ENCODE assay signal across 15 cellular contexts in genomic region chr3:196128172-196128843, GRCh38. TPM values are rescaled to one million over a fixed set of nuclear protein-coding genes. Genes with fewer than 3 reads are reported as not detected.
DNase-seq lines count a peak whose midpoint lies in the region; ATAC-seq, FAIRE-seq and TF ChIP-seq lines count a peak whose summit lies in the region.
"Had no signal": no experiment of that assay in that cellular context is flagged by ENCODE, and none has a peak within 500 bp of the region (broad histone marks: within the 10 kb centered on the region; RNA-seq: fewer than 3 reads in every experiment).

No MANE protein-coding gene starts in this region.

- CTCF ChIA-PET in HepG2 (lab: Yijun Ruan, JAX; ENCODE audit: low intra/inter-chr PET ratio, low total read pairs): no interaction called here

- H3K4me1 Mint-ChIP-seq in T-helper 17 cell (peaks cover 19% of the 10 kb centered on the region), GM23338 (peaks cover under 1% of the 10 kb centered on the region)

- peak; percentile 13; the same call in 1 of the 3 replicates for ATAC-seq in HepG2
- no peak for ATAC-seq in right lobe of liver
- ATAC-seq in T-helper 17 cell: no peak
- peak; percentile 14 for ATAC-seq in left colon
- ATAC-seq in GM23338: no peak
- ATAC-seq: Panc1 had no signal

- H3K4me3 Mint-ChIP-seq in T-helper 17 cell: no peak overlapping the region
- no peak overlapping the region for H3K4me3 Mint-ChIP-seq in GM23338

- H3K36me3 Mint-ChIP-seq in T-helper 17 cell (ENCODE audit: low read depth) (no peaks in the 10 kb centered on the region), GM23338 (ENCODE audit: low read depth) (no peaks in the 10 kb centered on the region)
- H3K36me3 Mint-ChIP-seq: CD4-positive, alpha-beta memory T cell had no signal

- no peak for FAIRE-seq in HepG2 (lab: Jason Lieb, UNC)
- FAIRE-seq: HTR-8/SVneo had no signal

- H3K36me3 ChIP-seq in HepG2 (replicated peaks in 1 of 2; ENCODE audit: control insufficient read depth in 1 of 2, insufficient read depth in 2 of 2, low read length in 2 of 2) (no peaks in the 10 kb centered on the region), right lobe of liver (no peaks in the 10 kb centered on the region), GM23338 (ENCODE audit: insufficient read depth) (no peaks in the 10 kb centered on the region), BE2C (no peaks in the 10 kb centered on the region)

- no peaks in the 10 kb centered on the region for H3K9me3 Mint-ChIP-seq in GM23338
- H3K9me3 Mint-ChIP-seq: CD4-positive, alpha-beta memory T cell had no signal

- H3K9me3 ChIP-seq in HepG2 (ENCODE audit: low read length) (no peaks in the 10 kb centered on the region), right lobe of liver (no peaks in the 10 kb centered on the region), T-helper 17 cell (ENCODE audit: control insufficient read depth, low read length, poor library complexity, severe bottlenecking) (no peaks in the 10 kb centered on the region), BE2C (no peaks in the 10 kb centered on the region)

- no TSS peak for BruUV-seq in HepG2 (replicated peaks; lab: Mats Ljungman, UMichigan)

- H3K79me2 ChIP-seq in HepG2 (ENCODE audit: insufficient read depth, low read length) (no peaks in the 10 kb centered on the region), GM23338 (replicated peaks; ENCODE audit: insufficient read depth) (no peaks in the 10 kb centered on the region)

- H3K27ac Mint-ChIP-seq in T-helper 17 cell (peak overlapping the region; percentile 91), GM23338 (no peak overlapping the region)

- H3F3A ChIP-seq in GM23338 (replicated peaks; ENCODE audit: low read depth): no peaks in the 10 kb centered on the region

- H3K27me3 Mint-ChIP-seq in T-helper 17 cell (no peaks in the 10 kb centered on the region), GM23338 (ENCODE audit: insufficient read depth, low read depth, poor library complexity) (peaks cover 4% of the 10 kb centered on the region)
- H3K27me3 Mint-ChIP-seq: CD4-positive, alpha-beta memory T cell had no signal

- TF ChIP-seq POLR2A in HepG2 (IDR thresholded peaks at IDR 0.05; ENCODE audit: insufficient read depth in 1 of 2, low read depth in 2 of 2, low read length in 2 of 2): no peak
- TF ChIP-seq POLR2A in right lobe of liver (IDR thresholded peaks at IDR 0.05): no peak

- H3K4me3 ChIP-seq in HepG2 (replicated peaks in 1 of 3; ENCODE audit: insufficient read depth in 1 of 3, low read depth in 2 of 3, low read length in 3 of 3) (no peak overlapping the region), right lobe of liver (no peak overlapping the region), GM23338 (no peak overlapping the region), BE2C (ENCODE audit: low read depth, low read length) (no peak overlapping the region)

- TF ChIP-seq RAD21 in HepG2 (CRISPR knock-in tag; IDR thresholded peaks at IDR 0.05): no peak

- WGBS in HepG2 (ENCODE audit: low lambda C conversion rate): 83% methylated on average over 20 of the region's 21 CpGs
- 96% methylated on average over 7 of the region's 21 CpGs for WGBS in right lobe of liver (ENCODE audit: insufficient coverage, low coverage, low lambda C conversion rate, missing lambda C conversion rate)

- H3K4me1 ChIP-seq in HepG2 (ENCODE audit: insufficient read depth, low read length) (peaks cover 13% of the 10 kb centered on the region), right lobe of liver (no peaks in the 10 kb centered on the region), GM23338 (ENCODE audit: insufficient read depth) (no peaks in the 10 kb centered on the region), BE2C (no peaks in the 10 kb centered on the region)

- intact Hi-C loops in HepG2 (cut with micrococcal nuclease; ENCODE audit: unreplicated experiment) (loop anchor here (10.0 kb wide), 1 partner anchor 46 kb away; no protein-coding TSS in a partner anchor), right lobe of liver (cut with DNase I) (no loop called here), left colon (cut with DNase I, micrococcal nuclease) (no loop called here)

- no peak for DNase-seq in HepG2 (ENCODE audit: low spot score)
- no peak for DNase-seq in right lobe of liver
- no peak for DNase-seq in T-helper 17 cell
- no peak for DNase-seq in left colon
- DNase-seq in GM23338 (ENCODE audit: low spot score): no peak
- DNase-seq in NCI-H82 treated with DMSO at 0.1 percent for 48 hours (lab: John Stamatoyannopoulos, UW; ENCODE audit: unreplicated experiment): no peak
- DNase-seq in BE2C: no peak
- DNase-seq: ACHN, HCEC 1CT, NCI-H1092, NCI-H524 had no signal

- no peak overlapping the region for H3K27ac ChIP-seq in HepG2 (ENCODE audit: extremely low read length, insufficient read depth, low read length)
- no peak overlapping the region for H3K27ac ChIP-seq in right lobe of liver
- H3K27ac ChIP-seq in GM23338 (ENCODE audit: low read depth): no peak overlapping the region
- H3K27ac ChIP-seq: HL-60 had no signal

- in situ Hi-C loops in HepG2 (cut with HindIII; ENCODE audit: extremely low pct_ligation_motif_present, low pct_unique_long_range_greater_than_20kb): no loop called here

- H3K27me3 ChIP-seq in HepG2 (ENCODE audit: control insufficient read depth in 1 of 2, insufficient read depth in 2 of 2, low read length in 2 of 2) (peaks cover 2 to 4% of the 10 kb centered on the region in 2 experiments; a peak in 3 of 5 replicates), right lobe of liver (no peaks in the 10 kb centered on the region), GM23338 (ENCODE audit: insufficient read depth) (no peaks in the 10 kb centered on the region), BE2C (no peaks in the 10 kb centered on the region)

- no peaks in the 10 kb centered on the region for H4K20me1 ChIP-seq in HepG2 (ENCODE audit: insufficient read depth, low read length)
- H4K20me1 ChIP-seq in GM23338 (replicated peaks; ENCODE audit: insufficient read depth): no peaks in the 10 kb centered on the region

- TF ChIP-seq EP300 in HepG2 (IDR thresholded peaks at IDR 0.05; ENCODE audit: low read depth in 2 of 2, low read length in 2 of 2): no peak
- TF ChIP-seq EP300 in HepG2 (CRISPR knock-in tag; IDR thresholded peaks at IDR 0.05; ENCODE audit: borderline replicate concordance): no peak

- TF ChIP-seq CTCF in HepG2 (CRISPR knock-in tag; IDR thresholded peaks at IDR 0.05): no peak
- TF ChIP-seq CTCF in right lobe of liver (IDR thresholded peaks at IDR 0.05): no peak
- no peak for TF ChIP-seq CTCF in GM23338 (conservative IDR thresholded peaks at IDR 0.05; ENCODE audit: low read depth in 2 of 2)
- TF ChIP-seq CTCF in BE2C (IDR thresholded peaks at IDR 0.05; ENCODE audit: low read depth, low read length): no peak

- POLR2A ChIA-PET in HepG2 (lab: Yijun Ruan, JAX): interaction anchor here (1.6 kb wide), 1 partner anchor 18 kb away, joined by 3 read pairs; no protein-coding TSS in a partner anchor

- no peak overlapping the region for H2AFZ ChIP-seq in HepG2 (ENCODE audit: low read length)
- H2AFZ ChIP-seq in GM23338: no peak overlapping the region

- no peak overlapping the region for H3K9ac ChIP-seq in HepG2 (ENCODE audit: insufficient read depth, low read depth, low read length)

- no peak overlapping the region for H3K4me2 ChIP-seq in HepG2 (ENCODE audit: low read depth, low read length)
- no peak overlapping the region for H3K4me2 ChIP-seq in GM23338

- no peaks in the 10 kb centered on the region for H3K9me2 ChIP-seq in GM23338 (ENCODE audit: insufficient read depth)

TF ChIP-seq in HepG2, 621 proteins besides CTCF, POLR2A, EP300 and RAD21 (continues in another document):
- no peak for TF ChIP-seq ZNF292 (CRISPR knock-in tag; IDR thresholded peaks at IDR 0.05; ENCODE audit: borderline replicate concordance, low read depth)
- no peak for TF ChIP-seq CAMTA2 (CRISPR knock-in tag; IDR thresholded peaks at IDR 0.05; ENCODE audit: borderline replicate concordance)
- no peak for TF ChIP-seq SNAPC5 (CRISPR knock-in tag; IDR thresholded peaks at IDR 0.05; ENCODE audit: borderline replicate concordance)

RNA-seq across cellular contexts. Expression of gene TFRC, which starts 46.4 kb away (rescaled TPM):
- total RNA-seq in HepG2 (2016; rRNA removed; fragmentation: Illumina TruSeq; extraction: Trizol) (176 and 274 TPM in 2 replicates), right lobe of liver (100 to 1,000 TPM in 1 of 6 experiments, 10 to 100 TPM in 5; 20.5 to 132 (median 70.7) TPM), T-helper 17 cell (100 to 1,000 TPM; 218 to 221 TPM), left colon (100 to 1,000 TPM; 416 to 595 TPM)
- total RNA-seq in HepG2 (2016; cell fraction: cytosol; rRNA removed; fragmentation: Illumina TruSeq; extraction: Trizol; ENCODE audit: low read depth): 15.6 and 21.1 TPM in 2 replicates
- 166 and 276 TPM in 2 replicates for total RNA-seq in HepG2 (2016; cell fraction: insoluble cytoplasmic fraction; rRNA removed; fragmentation: Illumina TruSeq; extraction: Trizol)
- total RNA-seq in HepG2 (2016; cell fraction: membrane; rRNA removed; fragmentation: Illumina TruSeq; extraction: Trizol): 53.1 and 67.0 TPM in 2 replicates
- total RNA-seq in HepG2 (2016; cell fraction: nucleus; rRNA removed; fragmentation: Illumina TruSeq; extraction: Trizol): 271 and 302 TPM in 2 replicates
- polyA plus RNA-seq in HepG2 (2011; rRNA removed) (171 and 188 TPM in 2 replicates), GM23338 (2016; fragmentation: Nextera tagmentation; extraction: Ambion mirVana) (29.3 and 35.5 TPM in 2 replicates)
- 78.0 and 140 TPM in 2 replicates for polyA plus RNA-seq in HepG2 (2011; cell fraction: cytosol; rRNA removed)
- 74.7 and 92.6 TPM in 2 replicates for polyA plus RNA-seq in HepG2 (2011; cell fraction: nucleus; rRNA removed)
- 211 and 370 TPM in 2 replicates for polyA plus RNA-seq in HepG2 (2012)
- polyA plus RNA-seq in HepG2 (2016; cell fraction: cytosol; fragmentation: Illumina TruSeq; extraction: Trizol; ENCODE audit: low read depth): 6.8 and 7.7 TPM in 2 replicates
- 89.1 and 93.4 TPM in 2 replicates for polyA plus RNA-seq in HepG2 (2016; cell fraction: insoluble cytoplasmic fraction; fragmentation: Illumina TruSeq; extraction: Trizol; ENCODE audit: low read depth)
- polyA plus RNA-seq in HepG2 (2016; cell fraction: membrane; fragmentation: Illumina TruSeq; extraction: Trizol; ENCODE audit: low read depth): 20.8 and 24.6 TPM in 2 replicates
- polyA plus RNA-seq in HepG2 (2016; cell fraction: nucleus; fragmentation: Illumina TruSeq; extraction: Trizol; ENCODE audit: insufficient read depth, low read depth): 204 and 208 TPM in 2 replicates
- polyA minus RNA-seq in HepG2 (2011; rRNA and poly(A)+ RNA removed; ENCODE audit: low replicate concordance): 316 and 962 TPM in 2 replicates
- 283 and 359 TPM in 2 replicates for polyA minus RNA-seq in HepG2 (2011; cell fraction: cytosol; rRNA and poly(A)+ RNA removed)
- 377 and 388 TPM in 2 replicates for polyA minus RNA-seq in HepG2 (2011; cell fraction: nucleus; rRNA and poly(A)+ RNA removed)
- 179 and 187 TPM in 2 replicates for total RNA-seq in GM23338 (2014; rRNA removed; shearing (Covaris generic))
- polyA plus RNA-seq in BE2C (2012; ENCODE audit: insufficient read depth, insufficient read length, low read depth): 102 TPM

Comparison
In these comparisons a context has a peak if more than half of its experiments do, and no peak if none do; other contexts are left out.
1. ATAC-seq: peak in HepG2 (single experiment) and left colon (single experiment); none in right lobe of liver (0 of 4), T-helper 17 cell (single experiment) and GM23338 (single experiment).